Comparison of ENCODE assay signal across 8 cellular contexts in the genomic region with DNA sequence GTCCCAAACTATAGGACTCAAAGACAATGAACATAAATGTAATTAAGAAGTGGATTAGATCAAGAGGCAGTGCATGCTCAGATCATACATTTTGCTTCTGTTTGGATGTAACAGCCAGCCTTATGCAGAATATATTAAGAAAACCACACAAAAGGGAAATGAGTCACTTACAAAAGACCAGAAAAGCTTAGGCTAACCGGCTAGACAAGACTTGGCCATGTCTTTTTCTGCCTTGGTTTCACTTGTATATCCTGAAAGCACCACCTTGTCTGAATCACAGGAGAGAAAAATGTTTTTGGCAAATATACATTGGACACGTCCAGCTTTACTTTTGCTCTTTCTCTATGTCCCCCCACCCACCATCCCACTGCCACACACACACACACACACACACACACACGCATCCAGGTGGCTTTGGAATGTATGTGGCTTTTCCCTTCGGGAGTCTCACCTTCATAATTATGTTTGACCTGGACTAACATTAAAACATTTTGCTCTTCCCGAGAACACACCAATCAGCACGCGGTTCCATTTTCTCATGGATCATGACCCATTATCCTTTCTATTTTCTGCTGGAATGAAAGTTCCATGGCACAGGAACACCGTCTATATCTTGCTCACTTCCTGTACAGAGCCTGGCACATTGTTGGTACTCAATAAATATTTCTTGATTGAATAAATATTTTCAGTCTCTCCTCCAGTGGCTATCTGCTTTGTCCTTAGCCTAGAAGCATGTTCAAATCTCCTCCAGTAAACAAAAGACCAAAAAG.
DNase-seq lines count a peak whose midpoint lies in the region; ATAC-seq and TF ChIP-seq lines count a peak whose summit lies in the region.

No MANE protein-coding gene starts in this region.

- no peaks in the 10 kb centered on the region for H3K79me2 ChIP-seq in neural progenitor cell (ENCODE audit: low read depth)

- peak overlapping the region; percentile 71 for H3K27ac Mint-ChIP-seq in activated CD4-positive, alpha-beta T cell treated with anti-CD3 and anti-CD28 coated beads, Interleukin-2, amount 10 ng/mL, durations not matched to agents 7 days and 5 days
- H3K27ac Mint-ChIP-seq in stimulated activated memory B cell treated with anti-CD40 and anti-IgM and Interleukin-4, amounts not matched to agents 10 μg/mL and 1 μg/mL and 100 μg/mL, for 72 hours = peak overlapping the region; percentile 40
- no peak overlapping the region for H3K27ac Mint-ChIP-seq in neural progenitor cell

- in situ Hi-C loops in astrocyte of the cerebellum (cut with HindIII; ENCODE audit: low sequenced_read_pairs) = loop anchor here (5.0 kb wide), 1 partner anchor 89 kb away; no protein-coding TSS in a partner anchor

- TF ChIP-seq CTCF in astrocyte of the cerebellum (IDR thresholded peaks at IDR 0.05; ENCODE audit: low read depth, low read length, missing control alignments) (no peak), neural progenitor cell (IDR thresholded peaks at IDR 0.05) (no peak)

- no peaks in the 10 kb centered on the region for H4K20me1 ChIP-seq in neural progenitor cell (ENCODE audit: low read depth)

- peaks cover 2% of the 10 kb centered on the region for H3K27me3 Mint-ChIP-seq in activated CD4-positive, alpha-beta T cell treated with anti-CD3 and anti-CD28 coated beads, Interleukin-2, amount 10 ng/mL, durations not matched to agents 7 days and 5 days
- H3K27me3 Mint-ChIP-seq in stimulated activated memory B cell treated with anti-CD40 and anti-IgM and Interleukin-4, amounts not matched to agents 10 μg/mL and 1 μg/mL and 100 μg/mL, for 72 hours = no peaks in the 10 kb centered on the region
- peaks cover 3% of the 10 kb centered on the region for H3K27me3 Mint-ChIP-seq in neural progenitor cell (ENCODE audit: insufficient read depth, low read depth)

- no peak overlapping the region for H3K27ac ChIP-seq in neural progenitor cell

- H3K36me3 Mint-ChIP-seq in activated CD4-positive, alpha-beta T cell treated with anti-CD3 and anti-CD28 coated beads, Interleukin-2, amount 10 ng/mL, durations not matched to agents 7 days and 5 days (ENCODE audit: low read depth) = no peaks in the 10 kb centered on the region
- H3K36me3 Mint-ChIP-seq in stimulated activated memory B cell treated with anti-CD40 and anti-IgM and Interleukin-4, amounts not matched to agents 10 μg/mL and 1 μg/mL and 100 μg/mL, for 72 hours = peaks cover 6% of the 10 kb centered on the region
- peaks cover 1% of the 10 kb centered on the region for H3K36me3 Mint-ChIP-seq in neural progenitor cell

- H3K4me2 ChIP-seq in neural progenitor cell = no peak overlapping the region

- H3K4me3 Mint-ChIP-seq in activated CD4-positive, alpha-beta T cell treated with anti-CD3 and anti-CD28 coated beads, Interleukin-2, amount 10 ng/mL, durations not matched to agents 7 days and 5 days = no peak overlapping the region
- H3K4me3 Mint-ChIP-seq in stimulated activated memory B cell treated with anti-CD40 and anti-IgM and Interleukin-4, amounts not matched to agents 10 μg/mL and 1 μg/mL and 100 μg/mL, for 72 hours = no peak overlapping the region
- no peak overlapping the region for H3K4me3 Mint-ChIP-seq in neural progenitor cell

- H3K9ac ChIP-seq in neural progenitor cell = no peak overlapping the region

- H3K4me1 ChIP-seq in neural progenitor cell = no peaks in the 10 kb centered on the region

- CTCF ChIA-PET in activated CD4-positive, alpha-beta T cell treated with anti-CD3 and anti-CD28 coated beads, Interleukin-2, amount 10 ng/mL, durations not matched to agents 7 days and 5 days (lab: Charles Lee) = interaction anchor here (0.6 to 2.4 kb wide), 9 partner anchors 10 to 326 kb away, joined by 3 to 12 read pairs (median 4); partner anchors contain the start of genes MYO1D and PSMD11

- no peaks in the 10 kb centered on the region for H3K27me3 ChIP-seq in neural progenitor cell

- peak; percentile 29 for DNase-seq in activated CD4-positive, alpha-beta T cell treated with anti-CD3 and anti-CD28 coated beads, Interleukin-2, amount 10 ng/mL, durations not matched to agents 7 days and 5 days
- DNase-seq in activated CD4-positive, alpha-beta T cell treated with anti-CD3 and anti-CD28 coated beads, Interleukin-2, amount 50 U/mL, for 1 hour = no peak
- DNase-seq in HPDE6-E6E7 (ENCODE audit: extremely low spot score) (peak; percentile 86), astrocyte of the cerebellum (ENCODE audit: low read depth) (peak; percentile 71), neural progenitor cell (ENCODE audit: low spot score) (no peak), NCI-H526 treated with DMSO at 0.1 percent for 48 hours (lab: John Stamatoyannopoulos, UW) (no peak)
- no peak for DNase-seq in stimulated activated CD4-positive, alpha-beta T cell treated with anti-CD3 and anti-CD28 coated beads, Interleukin-4, amount 100 ng/mL, for 1 hour

- H3K4me1 Mint-ChIP-seq in activated CD4-positive, alpha-beta T cell treated with anti-CD3 and anti-CD28 coated beads, Interleukin-2, amount 10 ng/mL, durations not matched to agents 7 days and 5 days = peaks cover 42% of the 10 kb centered on the region
- peaks cover 42% of the 10 kb centered on the region for H3K4me1 Mint-ChIP-seq in stimulated activated memory B cell treated with anti-CD40 and anti-IgM and Interleukin-4, amounts not matched to agents 10 μg/mL and 1 μg/mL and 100 μg/mL, for 72 hours
- peaks cover 13% of the 10 kb centered on the region for H3K4me1 Mint-ChIP-seq in neural progenitor cell

- H3K36me3 ChIP-seq in neural progenitor cell = no peaks in the 10 kb centered on the region

- H3K9me3 Mint-ChIP-seq in activated CD4-positive, alpha-beta T cell treated with anti-CD3 and anti-CD28 coated beads, Interleukin-2, amount 10 ng/mL, durations not matched to agents 7 days and 5 days = no peaks in the 10 kb centered on the region
- no peaks in the 10 kb centered on the region for H3K9me3 Mint-ChIP-seq in stimulated activated memory B cell treated with anti-CD40 and anti-IgM and Interleukin-4, amounts not matched to agents 10 μg/mL and 1 μg/mL and 100 μg/mL, for 72 hours
- no peaks in the 10 kb centered on the region for H3K9me3 Mint-ChIP-seq in neural progenitor cell

- H3K9me3 ChIP-seq in neural progenitor cell (ENCODE audit: low read depth) = no peaks in the 10 kb centered on the region

- POLR2A ChIA-PET in activated CD4-positive, alpha-beta T cell treated with anti-CD3 and anti-CD28 coated beads, Interleukin-2, amount 10 ng/mL, durations not matched to agents 7 days and 5 days (lab: Charles Lee) = interaction anchor here (0.7 kb wide), 1 partner anchor 21 kb away, joined by 3 read pairs; no protein-coding TSS in a partner anchor

- H3K4me3 ChIP-seq in astrocyte of the cerebellum (ENCODE audit: low read depth, low read length) (no peak overlapping the region), neural progenitor cell (no peak overlapping the region)

- ATAC-seq in stimulated activated memory B cell treated with anti-CD40 and anti-IgM and Interleukin-4, amounts not matched to agents 10 μg/mL and 1 μg/mL and 100 μg/mL, for 72 hours = peak; percentile 79

- no peak overlapping the region for H2AFZ ChIP-seq in neural progenitor cell (replicated peaks)

- H3F3A ChIP-seq in neural progenitor cell (ENCODE audit: low read depth) = peaks cover 3% of the 10 kb centered on the region

Comparison
In these comparisons a context has a peak if more than half of its experiments do, and no peak if none do; other contexts are left out.
1. DNase-seq: peak in activated CD4-positive, alpha-beta T cell treated with anti-CD3 and anti-CD28 coated beads, Interleukin-2, amount 10 ng/mL, durations not matched to agents 7 days and 5 days (single experiment), HPDE6-E6E7 (single experiment) and astrocyte of the cerebellum (single experiment); none in activated CD4-positive, alpha-beta T cell treated with anti-CD3 and anti-CD28 coated beads, Interleukin-2, amount 50 U/mL, for 1 hour (single experiment), neural progenitor cell (single experiment), stimulated activated CD4-positive, alpha-beta T cell treated with anti-CD3 and anti-CD28 coated beads, Interleukin-4, amount 100 ng/mL, for 1 hour (single experiment) and NCI-H526 treated with DMSO at 0.1 percent for 48 hours (single experiment).